Comparison of ENCODE assay signal across 13 cellular contexts in genomic region chr2:205245652-205246051, GRCh38.
A peak's percentile ranks its signal among the peaks of the same experiment; 100 is the strongest.
DNase-seq lines count a peak whose midpoint lies in the region; ATAC-seq and TF ChIP-seq lines count a peak whose summit lies in the region.
"Had no signal": no experiment of that assay in that cellular context is flagged by ENCODE, and none has a peak within 500 bp of the region (broad histone marks: within the 10 kb centered on the region; RNA-seq: fewer than 3 reads in every experiment).

No MANE protein-coding gene starts in this region.

- H3K4me1 Mint-ChIP-seq in brain (peaks cover 24% of the 10 kb centered on the region), neural progenitor cell (peaks cover 12% of the 10 kb centered on the region)
- no peaks in the 10 kb centered on the region for H3K4me1 Mint-ChIP-seq in activated CD8-positive, alpha-beta memory T cell treated with anti-CD3 and anti-CD28 coated beads, Interleukin-2, amount 10 ng/mL, durations not matched to agents 7 days and 5 days

- intact Hi-C loops in left cardiac atrium (cut with DNase I): no loop called here

- H3K4me2 ChIP-seq in neural progenitor cell: no peak overlapping the region

- H3K9me3 Mint-ChIP-seq in brain (peaks cover 0 to 4% (median 2%) of the 10 kb centered on the region in 5 experiments), neural progenitor cell (no peaks in the 10 kb centered on the region)
- no peaks in the 10 kb centered on the region for H3K9me3 Mint-ChIP-seq in activated CD8-positive, alpha-beta memory T cell treated with anti-CD3 and anti-CD28 coated beads, Interleukin-2, amount 10 ng/mL, durations not matched to agents 7 days and 5 days (ENCODE audit: low read depth)

- H3K79me2 ChIP-seq in neural progenitor cell (ENCODE audit: low read depth): no peaks in the 10 kb centered on the region

- peak overlapping the region in 4 of 5 experiments; percentile 9 to 69 (median 26) for H3K27ac Mint-ChIP-seq in brain
- H3K27ac Mint-ChIP-seq in activated CD8-positive, alpha-beta memory T cell treated with anti-CD3 and anti-CD28 coated beads, Interleukin-2, amount 10 ng/mL, durations not matched to agents 7 days and 5 days: no peak overlapping the region
- H3K27ac Mint-ChIP-seq in neural progenitor cell: no peak overlapping the region

- H3K27me3 ChIP-seq in neural progenitor cell: no peaks in the 10 kb centered on the region

- DNase-seq in HS-5 (ENCODE audit: low read depth) (peak; percentile 49), left cardiac atrium (no peak), stromal cell of bone marrow (ENCODE audit: low read depth) (peak; percentile 87), neural progenitor cell (ENCODE audit: low spot score) (no peak)
- no peak for DNase-seq in activated CD8-positive, alpha-beta memory T cell treated with anti-CD3 and anti-CD28 coated beads, Interleukin-2, amount 10 ng/mL, durations not matched to agents 7 days and 5 days
- no peak for DNase-seq in activated CD4-positive, CD25-positive, alpha-beta regulatory T cell (lab: John Stamatoyannopoulos, UW)
- DNase-seq: COR-L47, hypothalamus, NCI-H1048, NCI-H524, psoas muscle had no signal

- no peak overlapping the region for H2AFZ ChIP-seq in neural progenitor cell (replicated peaks)

- H3K27me3 Mint-ChIP-seq in brain (no peaks in the 10 kb centered on the region), neural progenitor cell (ENCODE audit: insufficient read depth, low read depth) (no peaks in the 10 kb centered on the region)
- no peaks in the 10 kb centered on the region for H3K27me3 Mint-ChIP-seq in activated CD8-positive, alpha-beta memory T cell treated with anti-CD3 and anti-CD28 coated beads, Interleukin-2, amount 10 ng/mL, durations not matched to agents 7 days and 5 days

- H3K9ac ChIP-seq in neural progenitor cell: no peak overlapping the region

- CTCF ChIA-PET in activated CD8-positive, alpha-beta memory T cell treated with anti-CD3 and anti-CD28 coated beads, Interleukin-2, amount 10 ng/mL, durations not matched to agents 7 days and 5 days (lab: Charles Lee): interaction anchor here (0.9 kb wide), 1 partner anchor 19 kb away, joined by 3 read pairs; no protein-coding TSS in a partner anchor

- peaks cover 3% of the 10 kb centered on the region for H3K36me3 Mint-ChIP-seq in brain
- no peaks in the 10 kb centered on the region for H3K36me3 Mint-ChIP-seq in activated CD8-positive, alpha-beta memory T cell treated with anti-CD3 and anti-CD28 coated beads, Interleukin-2, amount 10 ng/mL, durations not matched to agents 7 days and 5 days
- no peaks in the 10 kb centered on the region for H3K36me3 Mint-ChIP-seq in neural progenitor cell

- no peaks in the 10 kb centered on the region for H3K9me3 ChIP-seq in neural progenitor cell (ENCODE audit: low read depth)
- H3K9me3 ChIP-seq: psoas muscle had no signal

- peak overlapping the region in 1 of 5 experiments; percentile 36 for H3K4me3 Mint-ChIP-seq in brain
- no peak overlapping the region for H3K4me3 Mint-ChIP-seq in activated CD8-positive, alpha-beta memory T cell treated with anti-CD3 and anti-CD28 coated beads, Interleukin-2, amount 10 ng/mL, durations not matched to agents 7 days and 5 days
- H3K4me3 Mint-ChIP-seq in neural progenitor cell: no peak overlapping the region

- H3K4me3 ChIP-seq in neural progenitor cell: no peak overlapping the region
- H3K4me3 ChIP-seq: psoas muscle had no signal

- no peaks in the 10 kb centered on the region for H3K4me1 ChIP-seq in neural progenitor cell
- H3K4me1 ChIP-seq: psoas muscle had no signal

- no peaks in the 10 kb centered on the region for H3F3A ChIP-seq in neural progenitor cell (ENCODE audit: low read depth)

- H3K36me3 ChIP-seq in neural progenitor cell: no peaks in the 10 kb centered on the region

- no peak overlapping the region for H3K27ac ChIP-seq in neural progenitor cell
- H3K27ac ChIP-seq: psoas muscle had no signal

- TF ChIP-seq CTCF in brain (conservative IDR thresholded peaks at IDR 0.05) (no peak), neural progenitor cell (IDR thresholded peaks at IDR 0.05) (no peak)

- ATAC-seq in left cardiac atrium (peak; percentile 59 to 96), GM21390 (IDR thresholded peaks at IDR 0.05; ENCODE audit: unreplicated experiment) (no peak)
- no peak for ATAC-seq in activated CD8-positive, alpha-beta memory T cell treated with anti-CD3 and anti-CD28 coated beads, Interleukin-2, amount 10 ng/mL, durations not matched to agents 7 days and 5 days
- ATAC-seq: psoas muscle had no signal

- H4K20me1 ChIP-seq in neural progenitor cell (ENCODE audit: low read depth): no peaks in the 10 kb centered on the region

Comparison
In these comparisons a context has a peak if more than half of its experiments do, and no peak if none do; other contexts are left out.
1. DNase-seq: peak in HS-5 (single experiment) and stromal cell of bone marrow (single experiment); none in left cardiac atrium (single experiment), activated CD8-positive, alpha-beta memory T cell treated with anti-CD3 and anti-CD28 coated beads, Interleukin-2, amount 10 ng/mL, durations not matched to agents 7 days and 5 days (single experiment), neural progenitor cell (single experiment) and activated CD4-positive, CD25-positive, alpha-beta regulatory T cell (0 of 4).
2. H3K27ac Mint-ChIP-seq: peak in brain (4 of 5); none in activated CD8-positive, alpha-beta memory T cell treated with anti-CD3 and anti-CD28 coated beads, Interleukin-2, amount 10 ng/mL, durations not matched to agents 7 days and 5 days (single experiment) and neural progenitor cell (single experiment).
3. ATAC-seq: peak in left cardiac atrium (2 of 2); none in GM21390 (single experiment) and activated CD8-positive, alpha-beta memory T cell treated with anti-CD3 and anti-CD28 coated beads, Interleukin-2, amount 10 ng/mL, durations not matched to agents 7 days and 5 days (single experiment).